ENCODE assay signal across 1 cellular context in the genomic region with DNA sequence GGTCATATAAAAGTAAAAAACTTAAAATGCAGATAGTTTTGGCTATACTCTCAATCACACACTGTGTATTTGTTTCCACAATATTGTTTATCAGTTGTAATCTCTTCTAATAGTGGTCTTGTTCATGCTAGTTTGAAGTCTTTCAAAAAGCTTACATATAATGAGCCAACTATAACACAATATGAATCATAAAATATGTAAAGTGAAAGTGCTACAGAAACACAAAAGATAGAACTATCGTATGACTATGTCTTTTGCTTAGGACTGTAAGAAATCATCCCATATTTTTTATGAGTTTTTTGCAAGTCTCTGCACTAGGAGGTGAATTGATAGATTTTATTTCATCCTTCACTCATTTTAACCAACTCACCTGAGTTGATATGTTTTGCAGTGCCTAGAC.
TF ChIP-seq lines count a peak whose summit lies in the region.

No MANE protein-coding gene starts in this region.

TF ChIP-seq in endothelial cell of umbilical vein, 7 proteins besides CTCF, POLR2A, EP300 and RAD21:
- TF ChIP-seq FOS (IDR thresholded peaks at IDR 0.05; ENCODE audit: borderline replicate concordance, insufficient read depth, low read length): no peak
- TF ChIP-seq MYC (IDR thresholded peaks at IDR 0.05; ENCODE audit: low read depth, low read length): no peak
- TF ChIP-seq, protein P1, sequence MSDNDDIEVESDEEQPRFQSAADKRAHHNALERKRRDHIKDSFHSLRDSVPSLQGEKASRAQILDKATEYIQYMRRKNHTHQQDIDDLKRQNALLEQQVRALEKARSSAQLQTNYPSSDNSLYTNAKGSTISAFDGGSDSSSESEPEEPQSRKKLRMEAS (IDR thresholded peaks at IDR 0.05; ENCODE audit: insufficient read depth, insufficient read length): no peak
- TF ChIP-seq POLR2AphosphoS5 (IDR thresholded peaks at IDR 0.05; ENCODE audit: insufficient read depth, low read depth, low read length): no peak
- TF ChIP-seq JUN (IDR thresholded peaks at IDR 0.05; ENCODE audit: borderline replicate concordance, insufficient read depth, insufficient read length, low read depth): no peak
- TF ChIP-seq GATA2 (IDR thresholded peaks at IDR 0.05; ENCODE audit: insufficient read depth, insufficient read length, low read depth, low read length): no peak
- TF ChIP-seq EZH2 (IDR thresholded peaks at IDR 0.05; ENCODE audit: borderline replicate concordance, low read depth, low read length, severe bottlenecking): no peak
